Comparison of ENCODE assay signal across 8 cellular contexts in the genomic region with DNA sequence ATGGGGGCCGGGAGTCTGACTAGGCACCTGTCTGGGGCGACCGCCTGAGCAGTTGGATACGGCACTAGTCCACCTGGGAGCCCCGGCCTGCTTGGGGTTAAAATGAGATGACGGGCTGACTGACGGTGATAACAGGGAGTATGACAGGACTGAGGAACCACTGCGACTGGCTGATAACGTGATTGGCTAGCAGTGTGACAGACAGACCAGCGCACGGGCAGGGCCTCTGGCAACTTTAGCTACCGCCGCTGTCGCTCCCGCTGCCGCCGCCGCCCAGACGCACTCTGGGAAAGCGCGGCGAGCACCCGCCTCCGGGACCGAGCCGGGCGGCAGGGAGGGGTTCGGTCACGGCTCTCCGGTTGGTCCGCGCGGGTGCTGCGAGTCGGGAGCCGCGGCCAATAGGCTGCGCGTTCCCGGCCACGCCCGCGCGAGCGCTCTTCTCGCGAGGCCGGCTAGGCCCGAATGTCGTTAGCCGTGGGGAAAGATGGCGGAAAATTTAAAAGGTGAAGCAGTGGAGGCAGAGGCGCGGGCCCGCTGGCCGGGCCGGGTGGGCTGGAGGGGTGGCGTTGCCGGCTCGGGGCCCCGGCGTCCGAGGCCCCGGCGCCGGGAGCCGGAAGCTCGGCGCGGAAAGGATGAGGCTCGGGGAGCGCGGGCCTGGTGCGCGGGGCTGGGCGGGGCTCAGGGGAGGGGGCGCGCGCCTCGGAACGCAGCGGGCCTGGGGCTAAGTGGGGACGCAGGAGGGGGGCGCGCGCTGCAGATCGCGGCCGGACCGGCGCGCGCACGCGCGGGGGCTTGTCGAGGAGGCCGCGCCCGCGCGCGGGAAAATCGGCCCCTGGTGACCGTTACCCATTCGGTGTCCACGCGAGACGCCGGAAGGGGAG. TPM values are rescaled to one million over a fixed set of nuclear protein-coding genes. Genes with fewer than 3 reads are reported as not detected.
DNase-seq lines count a peak whose midpoint lies in the region; ATAC-seq and TF ChIP-seq lines count a peak whose summit lies in the region.

A gene with protein sequence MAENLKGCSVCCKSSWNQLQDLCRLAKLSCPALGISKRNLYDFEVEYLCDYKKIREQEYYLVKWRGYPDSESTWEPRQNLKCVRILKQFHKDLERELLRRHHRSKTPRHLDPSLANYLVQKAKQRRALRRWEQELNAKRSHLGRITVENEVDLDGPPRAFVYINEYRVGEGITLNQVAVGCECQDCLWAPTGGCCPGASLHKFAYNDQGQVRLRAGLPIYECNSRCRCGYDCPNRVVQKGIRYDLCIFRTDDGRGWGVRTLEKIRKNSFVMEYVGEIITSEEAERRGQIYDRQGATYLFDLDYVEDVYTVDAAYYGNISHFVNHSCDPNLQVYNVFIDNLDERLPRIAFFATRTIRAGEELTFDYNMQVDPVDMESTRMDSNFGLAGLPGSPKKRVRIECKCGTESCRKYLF (plus strand): TSS at position 434 of the 881 bp plus-strand sequence. CDS start 51 bp downstream, at position 485.

- 80% methylated on average over 1 of the region's 110 CpGs; no CpG with 5 or more reads in 1 of the 2 donors for WGBS in gastroesophageal sphincter (ENCODE audit: low coverage in 1 of 2), 2 donors
- 42% methylated on average over 77 of the region's 110 CpGs for WGBS in suprapubic skin

- H3K4me1 ChIP-seq in gastroesophageal sphincter (peaks cover 0 to 15% (median 0%) of the 10 kb centered on the region in 3 donors), suprapubic skin (peaks cover 22% of the 10 kb centered on the region)

- no peaks in the 10 kb centered on the region for H3K9me3 Mint-ChIP-seq in activated naive CD4-positive, alpha-beta T cell treated with anti-CD3 and anti-CD28 coated beads for 36 hours

- H3K36me3 ChIP-seq in SK-N-MC (ENCODE audit: insufficient read depth, low read length) (peaks cover 22% of the 10 kb centered on the region; the same call in 1 of the 2 replicates), gastroesophageal sphincter (peaks cover 0 to 25% of the 10 kb centered on the region in 2 donors), suprapubic skin (peaks cover 16% of the 10 kb centered on the region)

- H3K9ac ChIP-seq in SK-N-MC (ENCODE audit: insufficient read length) = peak within 1 kb of the TSS; percentile 88

- H3K27ac Mint-ChIP-seq in activated naive CD4-positive, alpha-beta T cell treated with anti-CD3 and anti-CD28 coated beads for 36 hours = peak within 1 kb of the TSS; percentile 91

- H3K27me3 ChIP-seq in gastroesophageal sphincter = no peaks in the 10 kb centered on the region
- no peaks in the 10 kb centered on the region for H3K27me3 ChIP-seq in suprapubic skin

- H3K4me3 ChIP-seq in SK-N-MC = peak within 1 kb of the TSS; percentile 79
- H3K4me3 ChIP-seq in gastroesophageal sphincter = peak within 1 kb of the TSS; percentile 66 to 80
- peak within 1 kb of the TSS; percentile 78 for H3K4me3 ChIP-seq in suprapubic skin

- intact Hi-C loops in activated naive CD4-positive, alpha-beta T cell treated with anti-CD3 and anti-CD28 coated beads for 36 hours (cut with micrococcal nuclease) = loop anchor here (1.0 to 5.0 kb wide), 9 partner anchors 17 to 406 kb away; a partner anchor contains a TSS

- TF ChIP-seq CTCF in GM10266 (IDR thresholded peaks at IDR 0.05; ENCODE audit: control insufficient read depth, insufficient read depth, low read depth, missing control alignments) = no peak
- TF ChIP-seq CTCF in gastroesophageal sphincter (IDR thresholded peaks at IDR 0.05) = no peak
- TF ChIP-seq CTCF in suprapubic skin (IDR thresholded peaks at IDR 0.05) = no peak

- TF ChIP-seq EP300 in gastroesophageal sphincter (IDR thresholded peaks at IDR 0.05) (no peak), suprapubic skin (IDR thresholded peaks at IDR 0.05) (no peak)

- peaks cover 36% of the 10 kb centered on the region for H3K4me1 Mint-ChIP-seq in activated naive CD4-positive, alpha-beta T cell treated with anti-CD3 and anti-CD28 coated beads for 36 hours (ENCODE audit: low read depth)

- peak within 1 kb of the TSS; percentile 89 for H3K4me3 Mint-ChIP-seq in activated naive CD4-positive, alpha-beta T cell treated with anti-CD3 and anti-CD28 coated beads for 36 hours

- H3K9me3 ChIP-seq in SK-N-MC (ENCODE audit: low read depth, low read length) = no peaks in the 10 kb centered on the region
- H3K9me3 ChIP-seq in gastroesophageal sphincter = no peaks in the 10 kb centered on the region
- H3K9me3 ChIP-seq in suprapubic skin = no peaks in the 10 kb centered on the region

- TF ChIP-seq POLR2A in gastroesophageal sphincter (IDR thresholded peaks at IDR 0.05) (peak; percentile 80 to 88), suprapubic skin (IDR thresholded peaks at IDR 0.05) (peak in 1 of 2 donors; percentile 42)

- peaks cover 16% of the 10 kb centered on the region for H3K36me3 Mint-ChIP-seq in activated naive CD4-positive, alpha-beta T cell treated with anti-CD3 and anti-CD28 coated beads for 36 hours (ENCODE audit: low read depth)

- CTCF ChIA-PET in activated naive CD4-positive, alpha-beta T cell treated with anti-CD3 and anti-CD28 coated beads for 36 hours (lab: Charles Lee) = interaction anchor here (0.7 to 1.0 kb wide), 2 partner anchors 13 to 48 kb away, joined by 3 read pairs; no protein-coding TSS in a partner anchor

- DNase-seq in GM10266 (ENCODE audit: extremely low spot score) (peak; percentile 95), NCI-H1092 (lab: John Stamatoyannopoulos, UW) (peak; percentile 92), SK-N-MC (ENCODE audit: low read depth, low spot score) (no peak), occipital lobe (lab: John Stamatoyannopoulos, UW) (peak; percentile 82), suprapubic skin (ENCODE audit: low spot score in 2 of 2) (peak; percentile 89)
- DNase-seq in activated naive CD4-positive, alpha-beta T cell treated with anti-CD3 and anti-CD28 coated beads for 36 hours = peak; percentile 87

- ATAC-seq in HG02610 (IDR thresholded peaks at IDR 0.05; ENCODE audit: unreplicated experiment) (peak; percentile 93), gastroesophageal sphincter (peak; percentile 99)

- H3K27ac ChIP-seq in SK-N-MC (peak within 1 kb of the TSS; percentile 86), gastroesophageal sphincter (peak within 1 kb of the TSS; percentile 88 to 95 (median 92)), suprapubic skin (peak within 1 kb of the TSS; percentile 82)

- no peaks in the 10 kb centered on the region for H3K27me3 Mint-ChIP-seq in activated naive CD4-positive, alpha-beta T cell treated with anti-CD3 and anti-CD28 coated beads for 36 hours (ENCODE audit: low read depth)

RNA-seq across cellular contexts. Expression of the gene that starts here (rescaled TPM):
- 10 to 100 TPM; 31.5 to 31.9 TPM for total RNA-seq in activated naive CD4-positive, alpha-beta T cell treated with anti-CD3 and anti-CD28 coated beads for 36 hours
- total RNA-seq in gastroesophageal sphincter = 10 to 100 TPM in 1 of 4 donors, 1 to 10 TPM in 3; 3.4 to 11.7 (median 5.1) TPM
- total RNA-seq in occipital lobe = 2.8 TPM
- total RNA-seq in suprapubic skin = 10 to 100 TPM in 1 of 4 donors, 1 to 10 TPM in 3; 5.9 to 15.1 (median 8.7) TPM
